13 cellular contexts compared by ENCODE assay signal in the genomic region with DNA sequence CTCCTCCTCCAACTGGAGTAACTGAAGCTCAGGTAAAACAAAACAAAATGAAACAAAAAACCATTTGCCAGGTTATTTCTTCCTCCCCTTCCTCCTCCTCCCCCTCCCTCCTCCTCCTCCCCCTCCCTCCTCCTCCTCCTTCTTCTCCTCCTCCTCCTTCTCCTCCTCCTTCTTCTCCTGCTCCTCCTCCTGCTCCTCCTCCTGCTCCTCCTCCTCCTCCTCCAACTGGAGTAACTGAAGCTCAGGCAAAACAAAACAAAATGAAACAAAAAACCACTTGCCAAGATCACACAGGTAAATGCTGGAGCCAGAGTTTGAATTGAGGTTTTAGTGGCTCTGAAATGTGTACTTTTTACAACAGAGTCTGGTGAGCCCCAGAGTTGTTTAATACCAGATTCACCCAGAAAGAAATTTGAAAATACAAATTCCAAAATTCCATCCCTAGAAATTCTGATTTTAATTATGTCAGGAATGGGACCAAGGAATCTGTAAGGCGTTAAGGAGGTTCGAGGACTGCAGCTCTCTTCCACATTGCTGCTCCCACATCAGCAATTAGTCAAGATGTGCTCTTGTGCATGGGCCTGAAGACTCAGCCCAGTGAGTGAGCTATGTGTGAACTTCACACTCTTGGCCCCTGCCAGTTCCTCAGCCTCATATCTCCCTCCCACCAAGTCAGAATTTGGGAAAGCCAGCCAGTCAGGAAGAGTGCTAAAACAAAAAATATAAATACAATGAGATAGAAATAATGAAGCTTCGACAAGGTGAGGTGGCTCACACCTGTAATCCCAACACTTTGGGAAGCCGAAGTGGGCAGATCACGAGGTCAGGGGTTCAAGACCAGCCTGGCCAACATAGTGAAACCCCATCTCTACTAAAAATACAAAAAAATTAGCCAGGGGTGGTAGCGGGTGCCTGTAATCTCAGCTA. TPM values are rescaled to one million over a fixed set of nuclear protein-coding genes. Genes with fewer than 3 reads are reported as not detected.
DNase-seq lines count a peak whose midpoint lies in the region; ATAC-seq and TF ChIP-seq lines count a peak whose summit lies in the region.
"Had no signal": no experiment of that assay in that cellular context is flagged by ENCODE, and none has a peak within 500 bp of the region (broad histone marks: within the 10 kb centered on the region; RNA-seq: fewer than 3 reads in every experiment).

No MANE protein-coding gene starts in this region.

- peak overlapping the region; percentile 32 for H3K9ac ChIP-seq in iPS-15b (ENCODE audit: low read depth, low read length)

- no peak for TF ChIP-seq CTCF in right atrium auricular region (IDR thresholded peaks at IDR 0.05)
- no peak for TF ChIP-seq CTCF in natural killer cell (IDR thresholded peaks at IDR 0.05)

- H3K27ac ChIP-seq in right cardiac atrium (ENCODE audit: low read length), result peak overlapping the region; percentile 75
- no peak overlapping the region for H3K27ac ChIP-seq in right atrium auricular region
- H3K27ac ChIP-seq: gastroesophageal sphincter, sigmoid colon, uterus had no signal

- H3K4me1 ChIP-seq in right cardiac atrium (ENCODE audit: control insufficient read depth, insufficient read depth, low read length), result no peaks in the 10 kb centered on the region
- no peaks in the 10 kb centered on the region for H3K4me1 ChIP-seq in right atrium auricular region
- peaks cover 11% of the 10 kb centered on the region for H3K4me1 ChIP-seq in iPS-15b (ENCODE audit: control insufficient read depth, insufficient read depth, low read length)
- H3K4me1 ChIP-seq: gastroesophageal sphincter, sigmoid colon, uterus had no signal

- H3K9me3 ChIP-seq in right cardiac atrium (ENCODE audit: control insufficient read depth, low read length) (no peaks in the 10 kb centered on the region), right atrium auricular region (no peaks in the 10 kb centered on the region), iPS-15b (ENCODE audit: control insufficient read depth, insufficient read depth, low read length) (no peaks in the 10 kb centered on the region)
- H3K9me3 ChIP-seq: gastroesophageal sphincter, sigmoid colon, uterus had no signal

- H3K4me3 ChIP-seq in right cardiac atrium (ENCODE audit: low read length) (no peak overlapping the region), right atrium auricular region (no peak overlapping the region), iPS-15b (ENCODE audit: low read depth, low read length) (peak overlapping the region; percentile 24)
- H3K4me3 ChIP-seq: gastroesophageal sphincter, sigmoid colon, uterus had no signal

- H3K27ac Mint-ChIP-seq in activated T-helper 1 cell treated with anti-CD3 and anti-CD28 coated beads, Interleukin-12 subunit alpha, Interleukin-12 subunit beta, Interleukin-2, Interleukin-4 antibody, amounts not matched to agents 30 ng/mL and 10 ng/mL and 1 ng/mL, durations not matched to agents 14 hours and 24 hours and 36 hours, result no peak overlapping the region
- no peak overlapping the region for H3K27ac Mint-ChIP-seq in natural killer cell
- no peak overlapping the region for H3K27ac Mint-ChIP-seq in activated CD4-positive, alpha-beta T cell treated with anti-CD3 and anti-CD28 coated beads, Interleukin-2, amount 10 ng/mL, durations not matched to agents 24 days and 14 days
- H3K27ac Mint-ChIP-seq: memory B cell had no signal

- no peaks in the 10 kb centered on the region for H3K9me3 Mint-ChIP-seq in activated T-helper 1 cell treated with anti-CD3 and anti-CD28 coated beads, Interleukin-12 subunit alpha, Interleukin-12 subunit beta, Interleukin-2, Interleukin-4 antibody, amounts not matched to agents 30 ng/mL and 10 ng/mL and 1 ng/mL, durations not matched to agents 14 hours and 24 hours and 36 hours
- no peaks in the 10 kb centered on the region for H3K9me3 Mint-ChIP-seq in natural killer cell
- H3K9me3 Mint-ChIP-seq in activated CD4-positive, alpha-beta T cell treated with anti-CD3 and anti-CD28 coated beads, Interleukin-2, amount 10 ng/mL, durations not matched to agents 24 days and 14 days, result no peaks in the 10 kb centered on the region
- H3K9me3 Mint-ChIP-seq: memory B cell had no signal

- H3K4me3 Mint-ChIP-seq in activated T-helper 1 cell treated with anti-CD3 and anti-CD28 coated beads, Interleukin-12 subunit alpha, Interleukin-12 subunit beta, Interleukin-2, Interleukin-4 antibody, amounts not matched to agents 30 ng/mL and 10 ng/mL and 1 ng/mL, durations not matched to agents 14 hours and 24 hours and 36 hours, result peak overlapping the region; percentile 13
- no peak overlapping the region for H3K4me3 Mint-ChIP-seq in natural killer cell
- no peak overlapping the region for H3K4me3 Mint-ChIP-seq in activated CD4-positive, alpha-beta T cell treated with anti-CD3 and anti-CD28 coated beads, Interleukin-2, amount 10 ng/mL, durations not matched to agents 24 days and 14 days
- H3K4me3 Mint-ChIP-seq: memory B cell had no signal

- H3K36me3 ChIP-seq in right atrium auricular region (no peaks in the 10 kb centered on the region), iPS-15b (ENCODE audit: control insufficient read depth, insufficient read depth, low read length) (no peaks in the 10 kb centered on the region)
- H3K36me3 ChIP-seq: gastroesophageal sphincter, sigmoid colon, uterus had no signal

- peak; percentile 37 to 75 for ATAC-seq in right cardiac atrium
- no peak for ATAC-seq in natural killer cell
- ATAC-seq in GM21717 (IDR thresholded peaks at IDR 0.05; ENCODE audit: unreplicated experiment), result no peak
- ATAC-seq: gastroesophageal sphincter had no signal

- H3K27me3 ChIP-seq in right cardiac atrium (ENCODE audit: control insufficient read depth, insufficient read depth), result no peaks in the 10 kb centered on the region
- H3K27me3 ChIP-seq in right atrium auricular region, result no peaks in the 10 kb centered on the region
- no peaks in the 10 kb centered on the region for H3K27me3 ChIP-seq in iPS-15b (ENCODE audit: control insufficient read depth, insufficient read depth, low read length)
- H3K27me3 ChIP-seq: gastroesophageal sphincter, sigmoid colon, uterus had no signal

- no peaks in the 10 kb centered on the region for H3K36me3 Mint-ChIP-seq in activated T-helper 1 cell treated with anti-CD3 and anti-CD28 coated beads, Interleukin-12 subunit alpha, Interleukin-12 subunit beta, Interleukin-2, Interleukin-4 antibody, amounts not matched to agents 30 ng/mL and 10 ng/mL and 1 ng/mL, durations not matched to agents 14 hours and 24 hours and 36 hours (ENCODE audit: low read depth)
- H3K36me3 Mint-ChIP-seq in natural killer cell, result no peaks in the 10 kb centered on the region
- H3K36me3 Mint-ChIP-seq in activated CD4-positive, alpha-beta T cell treated with anti-CD3 and anti-CD28 coated beads, Interleukin-2, amount 10 ng/mL, durations not matched to agents 24 days and 14 days (ENCODE audit: low read depth), result no peaks in the 10 kb centered on the region

- no peaks in the 10 kb centered on the region for H3K4me1 Mint-ChIP-seq in activated T-helper 1 cell treated with anti-CD3 and anti-CD28 coated beads, Interleukin-12 subunit alpha, Interleukin-12 subunit beta, Interleukin-2, Interleukin-4 antibody, amounts not matched to agents 30 ng/mL and 10 ng/mL and 1 ng/mL, durations not matched to agents 14 hours and 24 hours and 36 hours (ENCODE audit: low read depth)
- no peaks in the 10 kb centered on the region for H3K4me1 Mint-ChIP-seq in natural killer cell
- peaks cover 2% of the 10 kb centered on the region for H3K4me1 Mint-ChIP-seq in activated CD4-positive, alpha-beta T cell treated with anti-CD3 and anti-CD28 coated beads, Interleukin-2, amount 10 ng/mL, durations not matched to agents 24 days and 14 days
- H3K4me1 Mint-ChIP-seq: memory B cell had no signal

- intact Hi-C loops in right cardiac atrium (cut with DNase I) (no loop called here), natural killer cell (cut with micrococcal nuclease) (no loop called here)
- intact Hi-C loops in activated T-helper 1 cell treated with anti-CD3 and anti-CD28 coated beads, Interleukin-12 subunit alpha, Interleukin-12 subunit beta, Interleukin-2, Interleukin-4 antibody, amounts not matched to agents 30 ng/mL and 10 ng/mL and 1 ng/mL, durations not matched to agents 14 hours and 24 hours and 36 hours (cut with micrococcal nuclease), result no loop called here
- intact Hi-C loops in activated CD4-positive, alpha-beta T cell treated with anti-CD3 and anti-CD28 coated beads, Interleukin-2, amount 10 ng/mL, durations not matched to agents 24 days and 14 days (cut with micrococcal nuclease), result no loop called here

- peaks cover 8% of the 10 kb centered on the region for H3K27me3 Mint-ChIP-seq in activated T-helper 1 cell treated with anti-CD3 and anti-CD28 coated beads, Interleukin-12 subunit alpha, Interleukin-12 subunit beta, Interleukin-2, Interleukin-4 antibody, amounts not matched to agents 30 ng/mL and 10 ng/mL and 1 ng/mL, durations not matched to agents 14 hours and 24 hours and 36 hours (ENCODE audit: insufficient read depth)
- H3K27me3 Mint-ChIP-seq in natural killer cell (ENCODE audit: low read depth in 2 of 2), result peaks cover 4 to 11% of the 10 kb centered on the region in 2 donors
- peaks cover 11% of the 10 kb centered on the region for H3K27me3 Mint-ChIP-seq in activated CD4-positive, alpha-beta T cell treated with anti-CD3 and anti-CD28 coated beads, Interleukin-2, amount 10 ng/mL, durations not matched to agents 24 days and 14 days

- peak in 1 of 3 donors; percentile 30 for DNase-seq in right cardiac atrium
- no peak for DNase-seq in right atrium auricular region (ENCODE audit: low spot score)
- DNase-seq in activated T-helper 1 cell treated with anti-CD3 and anti-CD28 coated beads, Interleukin-12 subunit alpha, Interleukin-12 subunit beta, Interleukin-2, Interleukin-4 antibody, amounts not matched to agents 30 ng/mL and 10 ng/mL and 1 ng/mL, durations not matched to agents 14 hours and 24 hours and 36 hours (ENCODE audit: low spot score), result no peak
- no peak for DNase-seq in natural killer cell
- no peak for DNase-seq in NCI-H345 (lab: John Stamatoyannopoulos, UW)
- no peak for DNase-seq in activated CD4-positive, alpha-beta T cell treated with anti-CD3 and anti-CD28 coated beads, Interleukin-2, amount 10 ng/mL, durations not matched to agents 24 days and 14 days
- DNase-seq: NCI-H146, sigmoid colon had no signal

- 68% methylated on average over 6 of the region's 6 CpGs for WGBS in right cardiac atrium

RNA-seq across cellular contexts. Expression of a gene that starts 31.6 kb away (rescaled TPM):
- total RNA-seq in right cardiac atrium, result 10 to 100 TPM; 34.4 to 41.7 (median 38.0) TPM
- 17.1 TPM for polyA plus RNA-seq in right cardiac atrium
- 10 to 100 TPM; 17.6 to 35.4 TPM for total RNA-seq in right atrium auricular region
- 50.1 and 50.6 TPM in 2 replicates for total RNA-seq in activated T-helper 1 cell treated with anti-CD3 and anti-CD28 coated beads, Interleukin-12 subunit alpha, Interleukin-12 subunit beta, Interleukin-2, Interleukin-4 antibody, amounts not matched to agents 30 ng/mL and 10 ng/mL and 1 ng/mL, durations not matched to agents 14 hours and 24 hours and 36 hours
- 10 to 100 TPM; 26.4 to 35.3 (median 30.1) TPM for total RNA-seq in natural killer cell
- total RNA-seq in activated CD4-positive, alpha-beta T cell treated with anti-CD3 and anti-CD28 coated beads, Interleukin-2, amount 10 ng/mL, durations not matched to agents 24 days and 14 days, result 53.9 and 56.3 TPM in 2 replicates

RNA-seq across cellular contexts. Expression of a gene that starts 50.1 kb away (rescaled TPM):
- total RNA-seq in right cardiac atrium (10 to 100 TPM; 13.5 to 17.2 (median 14.6) TPM), right atrium auricular region (10 to 100 TPM; 12.5 to 14.5 TPM), natural killer cell (10 to 100 TPM; 44.8 to 64.4 (median 53.0) TPM)
- polyA plus RNA-seq in right cardiac atrium, result 7.4 TPM
- total RNA-seq in activated T-helper 1 cell treated with anti-CD3 and anti-CD28 coated beads, Interleukin-12 subunit alpha, Interleukin-12 subunit beta, Interleukin-2, Interleukin-4 antibody, amounts not matched to agents 30 ng/mL and 10 ng/mL and 1 ng/mL, durations not matched to agents 14 hours and 24 hours and 36 hours, result 43.2 and 44.4 TPM in 2 replicates
- 47.3 and 50.2 TPM in 2 replicates for total RNA-seq in activated CD4-positive, alpha-beta T cell treated with anti-CD3 and anti-CD28 coated beads, Interleukin-2, amount 10 ng/mL, durations not matched to agents 24 days and 14 days

Comparison
In these comparisons a context has a peak if more than half of its experiments do, and no peak if none do; other contexts are left out.
1. ATAC-seq: peak in right cardiac atrium (2 of 2); none in natural killer cell (0 of 3) and GM21717 (single experiment).